ENCODE assay signal across 1 cellular context in genomic region chr2:158234497-158234896, GRCh38.
TF ChIP-seq lines count a peak whose summit lies in the region.

No MANE protein-coding gene starts in this region.

TF ChIP-seq in K562, 482 proteins besides CTCF, POLR2A, EP300 and RAD21 (continued from another document):
- TF ChIP-seq PATZ1 (CRISPR knock-in tag; IDR thresholded peaks at IDR 0.05; ENCODE audit: borderline replicate concordance) (no peak), CEBPG (CRISPR knock-in tag; IDR thresholded peaks at IDR 0.05) (no peak), CEBPG (tag; conservative IDR thresholded peaks at IDR 0.05 in 1 of 2, IDR thresholded peaks at IDR 0.05 in 1 of 2) (peak; percentile 71 to 92), ATF4 (CRISPR knock-in tag; IDR thresholded peaks at IDR 0.05) (peak; percentile 71; the same call in 1 of the 2 replicates), POLR2H (tag; IDR thresholded peaks at IDR 0.05; ENCODE audit: low read depth) (peak; percentile 62), ZNF75A (CRISPR knock-in tag; IDR thresholded peaks at IDR 0.05) (no peak), IRF9 (tag; IDR thresholded peaks at IDR 0.05) (0 out of 2 replicates have a peak, but pooled peaks have one; percentile 35)
